8 cellular contexts compared by ENCODE assay signal in the genomic region with DNA sequence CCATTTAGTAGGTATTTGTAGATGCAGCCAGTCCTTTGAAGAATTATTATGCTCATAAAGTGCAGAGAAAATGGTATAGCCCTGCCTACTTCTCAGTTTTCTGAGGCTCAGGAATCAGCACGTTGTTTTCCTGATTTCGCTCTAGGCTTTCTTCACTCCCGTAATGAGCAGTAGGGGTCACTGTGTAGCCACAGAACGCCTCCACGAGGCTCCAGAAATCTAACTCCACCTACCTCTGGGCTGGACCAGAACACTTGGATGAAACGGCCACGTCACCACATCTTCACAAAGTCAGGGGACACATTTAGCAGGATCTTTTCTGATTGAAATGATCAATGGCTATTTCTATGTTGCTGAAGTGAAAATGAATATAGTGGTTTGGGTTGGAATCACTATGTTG. TPM values are rescaled to one million over a fixed set of nuclear protein-coding genes. Genes with fewer than 3 reads are reported as not detected.
DNase-seq lines count a peak whose midpoint lies in the region; ATAC-seq and TF ChIP-seq lines count a peak whose summit lies in the region.

No MANE protein-coding gene starts in this region.

- H3K4me1 ChIP-seq in right lobe of liver: peaks cover 0 to 19% (median 6%) of the 10 kb centered on the region in 4 donors

- no peaks in the 10 kb centered on the region for H3K9me3 ChIP-seq in right lobe of liver

- H3K9me3 Mint-ChIP-seq in activated CD4-positive, alpha-beta T cell treated with anti-CD3 and anti-CD28 coated beads, Interleukin-2, amount 10 ng/mL, durations not matched to agents 24 days and 14 days: no peaks in the 10 kb centered on the region

- intact Hi-C loops in activated CD4-positive, alpha-beta T cell treated with anti-CD3 and anti-CD28 coated beads, Interleukin-2, amount 10 ng/mL, durations not matched to agents 24 days and 14 days (cut with micrococcal nuclease): loop anchor here (1.0 to 10.0 kb wide), 6 partner anchors 52 to 623 kb away; partner anchors contain the start of genes LNX2 and POLR1D
- intact Hi-C loops in right lobe of liver (cut with DNase I): no loop called here

- peak; percentile 69 to 85 (median 77) for TF ChIP-seq CTCF in right lobe of liver (IDR thresholded peaks at IDR 0.05)

- ATAC-seq in HG02981 (IDR thresholded peaks at IDR 0.05; ENCODE audit: unreplicated experiment) (peak; percentile 64), right lobe of liver (peak; percentile 87 to 96 (median 94)), GM18519 (IDR thresholded peaks at IDR 0.05; ENCODE audit: low FRiP score, unreplicated experiment) (no peak)

- no peaks in the 10 kb centered on the region for H3K27me3 ChIP-seq in right lobe of liver

- no peaks in the 10 kb centered on the region for H3K36me3 ChIP-seq in right lobe of liver

- H3K27ac Mint-ChIP-seq in activated CD4-positive, alpha-beta T cell treated with anti-CD3 and anti-CD28 coated beads, Interleukin-2, amount 10 ng/mL, durations not matched to agents 24 days and 14 days: no peak overlapping the region

- 0% methylated on average over 7 of the region's 7 CpGs for whole genome bisulfite sequencing in right lobe of liver (ENCODE audit: insufficient coverage, low coverage, low lambda C conversion rate, missing lambda C conversion rate)

- no peak overlapping the region for H3K4me3 Mint-ChIP-seq in activated CD4-positive, alpha-beta T cell treated with anti-CD3 and anti-CD28 coated beads, Interleukin-2, amount 10 ng/mL, durations not matched to agents 24 days and 14 days

- H3K27me3 Mint-ChIP-seq in activated CD4-positive, alpha-beta T cell treated with anti-CD3 and anti-CD28 coated beads, Interleukin-2, amount 10 ng/mL, durations not matched to agents 24 days and 14 days: peaks cover 13% of the 10 kb centered on the region

- H3K4me1 Mint-ChIP-seq in activated CD4-positive, alpha-beta T cell treated with anti-CD3 and anti-CD28 coated beads, Interleukin-2, amount 10 ng/mL, durations not matched to agents 24 days and 14 days: peaks cover 13% of the 10 kb centered on the region

- peak; percentile 38 for DNase-seq in GF-D8 (lab: John Stamatoyannopoulos, UW)
- peak; percentile 69 for DNase-seq in NCI-H510A treated with DMSO at 0.1 percent for 48 hours (lab: John Stamatoyannopoulos, UW)
- peak; percentile 87 for DNase-seq in activated CD4-positive, alpha-beta T cell treated with anti-CD3 and anti-CD28 coated beads, Interleukin-2, amount 10 ng/mL, durations not matched to agents 24 days and 14 days
- DNase-seq in dermis microvascular lymphatic vessel endothelial cell (ENCODE audit: low read depth in 2 of 2): peak; percentile 38 to 79
- peak; percentile 63 to 77 (median 65) for DNase-seq in right lobe of liver
- DNase-seq in stimulated activated CD8-positive, alpha-beta memory T cell treated with anti-CD3 and anti-CD28 coated beads, Interleukin-15, amount 100 ng/mL, for 1 hour (ENCODE audit: low read depth): peak; percentile 14

- H3K36me3 Mint-ChIP-seq in activated CD4-positive, alpha-beta T cell treated with anti-CD3 and anti-CD28 coated beads, Interleukin-2, amount 10 ng/mL, durations not matched to agents 24 days and 14 days (ENCODE audit: low read depth): no peaks in the 10 kb centered on the region

- no peak overlapping the region for H3K4me3 ChIP-seq in right lobe of liver

- no peak for TF ChIP-seq POLR2A in right lobe of liver (IDR thresholded peaks at IDR 0.05)

- peak overlapping the region in 1 of 3 donors; percentile 31 for H3K27ac ChIP-seq in right lobe of liver

RNA-seq across cellular contexts. Expression of gene GTF3A, which starts 49.8 kb away (rescaled TPM):
- 279 and 284 TPM in 2 replicates for total RNA-seq in activated CD4-positive, alpha-beta T cell treated with anti-CD3 and anti-CD28 coated beads, Interleukin-2, amount 10 ng/mL, durations not matched to agents 24 days and 14 days
- total RNA-seq in dermis microvascular lymphatic vessel endothelial cell (99.8 and 106 TPM in 2 replicates), right lobe of liver (100 to 1,000 TPM in 2 of 6 experiments, 10 to 100 TPM in 4; 50.2 to 216 (median 64.9) TPM)

Comparison
In these comparisons a context has a peak if more than half of its experiments do, and no peak if none do; other contexts are left out.
1. DNase-seq: peak in every context shown above with its lines; median percentile 87 in activated CD4-positive, alpha-beta T cell treated with anti-CD3 and anti-CD28 coated beads, Interleukin-2, amount 10 ng/mL, durations not matched to agents 24 days and 14 days; 69 in NCI-H510A treated with DMSO at 0.1 percent for 48 hours; 65 in right lobe of liver; 58 in dermis microvascular lymphatic vessel endothelial cell; 38 in GF-D8; 14 in stimulated activated CD8-positive, alpha-beta memory T cell treated with anti-CD3 and anti-CD28 coated beads, Interleukin-15, amount 100 ng/mL, for 1 hour.